Comparison of ENCODE assay signal across 1 cellular context in the genomic region with DNA sequence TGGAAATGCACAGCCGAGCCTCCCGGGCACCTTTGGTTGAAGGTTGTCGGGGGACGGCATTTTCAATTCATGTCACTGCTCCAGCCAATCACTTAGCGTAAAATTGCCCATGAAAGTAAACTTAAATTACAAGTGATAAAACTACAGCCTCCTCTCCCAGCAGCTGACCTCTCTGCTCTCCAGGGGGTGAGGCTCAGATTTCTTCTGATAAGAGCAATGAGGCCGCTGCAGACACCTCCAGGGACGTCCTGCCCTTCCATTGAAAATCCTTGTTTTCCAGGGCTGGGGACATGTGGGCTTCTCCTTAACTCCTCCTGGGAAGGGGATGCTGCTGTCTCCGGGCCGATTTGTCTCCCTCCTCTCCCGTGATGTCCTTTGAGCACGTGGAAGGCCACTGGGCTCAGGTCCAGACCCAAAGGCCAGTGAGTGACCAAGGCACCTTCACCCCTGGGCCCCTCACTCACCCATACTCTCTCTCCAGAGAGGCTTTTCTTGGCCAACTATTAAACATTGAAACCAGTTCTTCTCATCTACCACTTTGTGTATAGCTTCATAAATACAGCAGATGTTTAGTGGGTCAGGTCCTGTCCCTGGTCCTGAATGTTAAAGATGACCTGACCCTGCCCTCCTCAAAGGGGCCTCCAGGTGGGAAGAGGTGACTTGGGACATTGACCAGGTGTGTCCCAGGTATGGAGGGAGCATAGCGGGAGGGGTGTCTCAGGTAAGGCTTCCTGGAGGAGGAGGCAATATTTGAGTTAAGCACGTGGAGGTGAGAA.
TF ChIP-seq lines count a peak whose summit lies in the region.

No MANE protein-coding gene starts in this region.

TF ChIP-seq in GM12878, 131 proteins besides CTCF, POLR2A, EP300 and RAD21:
- TF ChIP-seq, protein P1, sequence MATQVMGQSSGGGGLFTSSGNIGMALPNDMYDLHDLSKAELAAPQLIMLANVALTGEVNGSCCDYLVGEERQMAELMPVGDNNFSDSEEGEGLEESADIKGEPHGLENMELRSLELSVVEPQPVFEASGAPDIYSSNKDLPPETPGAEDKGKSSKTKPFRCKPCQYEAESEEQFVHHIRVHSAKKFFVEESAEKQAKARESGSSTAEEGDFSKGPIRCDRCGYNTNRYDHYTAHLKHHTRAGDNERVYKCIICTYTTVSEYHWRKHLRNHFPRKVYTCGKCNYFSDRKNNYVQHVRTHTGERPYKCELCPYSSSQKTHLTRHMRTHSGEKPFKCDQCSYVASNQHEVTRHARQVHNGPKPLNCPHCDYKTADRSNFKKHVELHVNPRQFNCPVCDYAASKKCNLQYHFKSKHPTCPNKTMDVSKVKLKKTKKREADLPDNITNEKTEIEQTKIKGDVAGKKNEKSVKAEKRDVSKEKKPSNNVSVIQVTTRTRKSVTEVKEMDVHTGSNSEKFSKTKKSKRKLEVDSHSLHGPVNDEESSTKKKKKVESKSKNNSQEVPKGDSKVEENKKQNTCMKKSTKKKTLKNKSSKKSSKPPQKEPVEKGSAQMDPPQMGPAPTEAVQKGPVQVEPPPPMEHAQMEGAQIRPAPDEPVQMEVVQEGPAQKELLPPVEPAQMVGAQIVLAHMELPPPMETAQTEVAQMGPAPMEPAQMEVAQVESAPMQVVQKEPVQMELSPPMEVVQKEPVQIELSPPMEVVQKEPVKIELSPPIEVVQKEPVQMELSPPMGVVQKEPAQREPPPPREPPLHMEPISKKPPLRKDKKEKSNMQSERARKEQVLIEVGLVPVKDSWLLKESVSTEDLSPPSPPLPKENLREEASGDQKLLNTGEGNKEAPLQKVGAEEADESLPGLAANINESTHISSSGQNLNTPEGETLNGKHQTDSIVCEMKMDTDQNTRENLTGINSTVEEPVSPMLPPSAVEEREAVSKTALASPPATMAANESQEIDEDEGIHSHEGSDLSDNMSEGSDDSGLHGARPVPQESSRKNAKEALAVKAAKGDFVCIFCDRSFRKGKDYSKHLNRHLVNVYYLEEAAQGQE (IDR thresholded peaks at IDR 0.05; ENCODE audit: low read depth, low read length) = peak; percentile 55; the same call in 1 of the 2 replicates
- TF ChIP-seq YBX1 (IDR thresholded peaks at IDR 0.05) = no peak
